Comparison of ENCODE assay signal across 33 cellular contexts in genomic region chr4:126784966-126785580, GRCh38.
DNase-seq lines count a peak whose midpoint lies in the region; FAIRE-seq and TF ChIP-seq lines count a peak whose summit lies in the region.
"Had no signal": no experiment of that assay in that cellular context is flagged by ENCODE, and none has a peak within 500 bp of the region (broad histone marks: within the 10 kb centered on the region; RNA-seq: fewer than 3 reads in every experiment).

No MANE protein-coding gene starts in this region.

- intact Hi-C loops in CD4-positive, alpha-beta memory T cell (cut with micrococcal nuclease) = no loop called here

- H3K27me3 Mint-ChIP-seq in HFFc6 (ENCODE audit: insufficient read depth) = no peaks in the 10 kb centered on the region
- no peaks in the 10 kb centered on the region for H3K27me3 Mint-ChIP-seq in astrocyte (ENCODE audit: low read depth, unreplicated experiment)
- H3K27me3 Mint-ChIP-seq in immature natural killer cell (ENCODE audit: low read depth in 3 of 3) = no peaks in the 10 kb centered on the region
- H3K27me3 Mint-ChIP-seq in CD4-positive, alpha-beta memory T cell = no peaks in the 10 kb centered on the region
- H3K27me3 Mint-ChIP-seq: activated naive CD4-positive, alpha-beta T cell treated with anti-CD3 and anti-CD28 coated beads, Interleukin-2, amount 10 ng/mL, durations not matched to agents 7 days and 5 days; naive thymus-derived CD8-positive, alpha-beta T cell; stimulated activated naive CD8-positive, alpha-beta T cell treated with anti-CD3 and anti-CD28 coated beads, Interleukin-15, amount 100 ng/mL, for 72 hours had no signal

- no peaks in the 10 kb centered on the region for H3K9me1 ChIP-seq in keratinocyte (ENCODE audit: control insufficient read depth, extremely low read depth, insufficient read depth, low read length)

- H3K4me3 ChIP-seq in ACC112 (ENCODE audit: low read depth, low read length) (no peak overlapping the region), astrocyte (ENCODE audit: insufficient read depth, low read depth, low read length) (no peak overlapping the region), keratinocyte (ENCODE audit: control insufficient read depth in 2 of 3, extremely low read depth in 1 of 3, insufficient read depth in 2 of 3, low read depth in 1 of 3, low read length in 3 of 3) (no peak overlapping the region)
- H3K4me3 ChIP-seq in CD4-positive, alpha-beta memory T cell (ENCODE audit: low read length in 2 of 2) = no peak overlapping the region
- H3K4me3 ChIP-seq: hepatocyte, ovary, PC-9, smooth muscle cell, vagina had no signal

- no peaks in the 10 kb centered on the region for H3K4me1 ChIP-seq in ACC112 (ENCODE audit: control insufficient read depth, insufficient read depth, low read length, unreplicated experiment)
- no peaks in the 10 kb centered on the region for H3K4me1 ChIP-seq in astrocyte (ENCODE audit: insufficient read depth, low read length)
- H3K4me1 ChIP-seq in keratinocyte (ENCODE audit: control insufficient read depth, extremely low read depth, insufficient read depth, low read length) = peaks cover 8% of the 10 kb centered on the region
- no peaks in the 10 kb centered on the region for H3K4me1 ChIP-seq in CD4-positive, alpha-beta memory T cell (ENCODE audit: insufficient read depth, low read length)
- H3K4me1 ChIP-seq: vagina had no signal

- H3K79me2 ChIP-seq in ACC112 (ENCODE audit: control insufficient read depth, insufficient read depth, low read length, unreplicated experiment) = no peaks in the 10 kb centered on the region
- no peaks in the 10 kb centered on the region for H3K79me2 ChIP-seq in astrocyte (ENCODE audit: insufficient read depth, low read length)
- no peaks in the 10 kb centered on the region for H3K79me2 ChIP-seq in keratinocyte (ENCODE audit: control insufficient read depth, insufficient read depth, low read length)
- H3K79me2 ChIP-seq: hepatocyte had no signal

- H2AFZ ChIP-seq in ACC112 (ENCODE audit: low read length, unreplicated experiment) (peak overlapping the region; percentile 14), astrocyte (ENCODE audit: low read depth, low read length) (no peak overlapping the region), keratinocyte (ENCODE audit: control insufficient read depth, low read length) (peak overlapping the region; percentile 62)
- H2AFZ ChIP-seq: hepatocyte had no signal

- H3K9me3 Mint-ChIP-seq in HFFc6 (no peaks in the 10 kb centered on the region), astrocyte (ENCODE audit: unreplicated experiment) (no peaks in the 10 kb centered on the region), immature natural killer cell (peaks cover 3 to 17% (median 8%) of the 10 kb centered on the region in 6 donors)
- peaks cover 0 to 5% (median 3%) of the 10 kb centered on the region in 8 donors for H3K9me3 Mint-ChIP-seq in CD4-positive, alpha-beta memory T cell
- H3K9me3 Mint-ChIP-seq: stimulated activated naive CD8-positive, alpha-beta T cell treated with anti-CD3 and anti-CD28 coated beads, Interleukin-15, amount 100 ng/mL, for 72 hours had no signal

- POLR2A ChIA-PET in CD4-positive, alpha-beta memory T cell (lab: Charles Lee; ENCODE audit: partially characterized antibody) = no interaction called here

- H3K4me1 Mint-ChIP-seq in HFFc6 (ENCODE audit: low read depth) = peaks cover 9% of the 10 kb centered on the region
- peaks cover 5% of the 10 kb centered on the region for H3K4me1 Mint-ChIP-seq in astrocyte (ENCODE audit: low read depth, unreplicated experiment)
- H3K4me1 Mint-ChIP-seq in immature natural killer cell = no peaks in the 10 kb centered on the region
- H3K4me1 Mint-ChIP-seq in CD4-positive, alpha-beta memory T cell = no peaks in the 10 kb centered on the region
- H3K4me1 Mint-ChIP-seq: activated naive CD4-positive, alpha-beta T cell treated with anti-CD3 and anti-CD28 coated beads, Interleukin-2, amount 10 ng/mL, durations not matched to agents 7 days and 5 days; naive thymus-derived CD8-positive, alpha-beta T cell; stimulated activated naive CD8-positive, alpha-beta T cell treated with anti-CD3 and anti-CD28 coated beads, Interleukin-15, amount 100 ng/mL, for 72 hours had no signal

- no peaks in the 10 kb centered on the region for H3K27me3 ChIP-seq in ACC112 (ENCODE audit: insufficient read depth, low read length)
- H3K27me3 ChIP-seq in astrocyte (ENCODE audit: insufficient read depth, low read length) = no peaks in the 10 kb centered on the region
- no peaks in the 10 kb centered on the region for H3K27me3 ChIP-seq in keratinocyte (ENCODE audit: control insufficient read depth, extremely low read depth, insufficient read depth, low read length)
- no peaks in the 10 kb centered on the region for H3K27me3 ChIP-seq in CD4-positive, alpha-beta memory T cell (ENCODE audit: insufficient read depth, low read length)
- H3K27me3 ChIP-seq: brain microvascular endothelial cell, hepatocyte, ovary, vagina had no signal

- H3K9me3 ChIP-seq in astrocyte (ENCODE audit: insufficient read depth, low read depth, low read length) (no peaks in the 10 kb centered on the region), keratinocyte (ENCODE audit: control insufficient read depth, low read depth, low read length) (no peaks in the 10 kb centered on the region)
- H3K9me3 ChIP-seq in CD4-positive, alpha-beta memory T cell (ENCODE audit: control insufficient read depth in 1 of 2, low read length in 2 of 2) = no peaks in the 10 kb centered on the region
- H3K9me3 ChIP-seq: ovary, vagina had no signal

- FAIRE-seq in astrocyte (lab: Jason Lieb, UNC) (no peak), keratinocyte (lab: Jason Lieb, UNC) (peak; percentile 88)

- dilution Hi-C loops in keratinocyte (cut with MboI; ENCODE audit: extremely low pct_ligation_motif_present, low sequenced_read_pairs) = no loop called here

- no peak overlapping the region for H3K4me2 ChIP-seq in astrocyte (ENCODE audit: low read length)
- H3K4me2 ChIP-seq in keratinocyte (ENCODE audit: control insufficient read depth, extremely low read depth, insufficient read depth, low read depth, low read length) = peak overlapping the region; percentile 29
- H3K4me2 ChIP-seq: hepatocyte, PC-9, smooth muscle cell had no signal

- DNase-seq in HFFc6 (no peak), astrocyte (ENCODE audit: low read depth) (peak; percentile 26), keratinocyte (ENCODE audit: low read depth, low spot score) (no peak), immature natural killer cell (no peak), NCI-H69 (lab: John Stamatoyannopoulos, UW) (no peak)
- no peak for DNase-seq in activated CD8-positive, alpha-beta memory T cell treated with anti-CD3 and anti-CD28 coated beads, Interleukin-2, amount 50 U/mL, for 48 hours
- DNase-seq in CD4-positive, alpha-beta memory T cell = no peak
- DNase-seq: activated CD4-positive, alpha-beta T cell treated with anti-CD3 and anti-CD28 coated beads, Interleukin-2, amount 50 U/mL, for 48 hours; activated CD8-positive, alpha-beta memory T cell treated with anti-CD3 and anti-CD28 coated beads, Interleukin-2, amount 50 U/mL, for 4 hours; activated naive CD4-positive, alpha-beta T cell treated with anti-CD3 and anti-CD28 coated beads, Interleukin-2, amount 10 ng/mL, durations not matched to agents 7 days and 5 days; brain microvascular endothelial cell; CD8-positive, alpha-beta T cell; effector CD4-positive, alpha-beta T cell; erythroblast; foreskin melanocyte; Karpas-422; left ventricle myocardium superior; naive thymus-derived CD8-positive, alpha-beta T cell; NCI-H1048; NCI-H1694; NCI-H2171 treated with DMSO at 0.1 percent for 48 hours; NCI-H524; ovary; PC-9; retina; stimulated activated CD4-positive, alpha-beta T cell treated with anti-CD3 and anti-CD28 coated beads, Interleukin-1b, Interleukin-23, amount 100 ng/mL, for 48 hours; stimulated activated CD8-positive, alpha-beta memory T cell treated with anti-CD3 and anti-CD28 coated beads, Interleukin-4, amount 100 ng/mL, for 48 hours; stimulated activated naive CD8-positive, alpha-beta T cell treated with anti-CD3 and anti-CD28 coated beads, Interleukin-15, amount 100 ng/mL, for 72 hours; T-helper 1 cell had no signal

- H3K27ac Mint-ChIP-seq in HFFc6 (peak overlapping the region; percentile 61), astrocyte (ENCODE audit: unreplicated experiment) (peak overlapping the region; percentile 43), immature natural killer cell (no peak overlapping the region)
- no peak overlapping the region for H3K27ac Mint-ChIP-seq in CD4-positive, alpha-beta memory T cell
- H3K27ac Mint-ChIP-seq: activated naive CD4-positive, alpha-beta T cell treated with anti-CD3 and anti-CD28 coated beads, Interleukin-2, amount 10 ng/mL, durations not matched to agents 7 days and 5 days; CD8-positive, alpha-beta T cell; naive thymus-derived CD8-positive, alpha-beta T cell; stimulated activated naive CD8-positive, alpha-beta T cell treated with anti-CD3 and anti-CD28 coated beads, Interleukin-15, amount 100 ng/mL, for 72 hours had no signal

- H3K27ac ChIP-seq in ACC112 (ENCODE audit: low read depth, low read length) = no peak overlapping the region
- H3K27ac ChIP-seq in astrocyte (ENCODE audit: low read depth, low read length) = no peak overlapping the region
- peak overlapping the region; percentile 33 for H3K27ac ChIP-seq in keratinocyte (ENCODE audit: control insufficient read depth, insufficient read depth, low read length)
- no peak overlapping the region for H3K27ac ChIP-seq in CD4-positive, alpha-beta memory T cell (ENCODE audit: low read depth, low read length)
- H3K27ac ChIP-seq: brain microvascular endothelial cell, hepatocyte, ovary, PC-9, vagina had no signal

- H3K36me3 Mint-ChIP-seq in HFFc6 (ENCODE audit: low read depth) = no peaks in the 10 kb centered on the region
- H3K36me3 Mint-ChIP-seq in astrocyte (ENCODE audit: low read depth, unreplicated experiment) = no peaks in the 10 kb centered on the region
- no peaks in the 10 kb centered on the region for H3K36me3 Mint-ChIP-seq in immature natural killer cell
- H3K36me3 Mint-ChIP-seq in CD4-positive, alpha-beta memory T cell = no peaks in the 10 kb centered on the region
- H3K36me3 Mint-ChIP-seq: activated naive CD4-positive, alpha-beta T cell treated with anti-CD3 and anti-CD28 coated beads, Interleukin-2, amount 10 ng/mL, durations not matched to agents 7 days and 5 days; CD8-positive, alpha-beta T cell; naive thymus-derived CD8-positive, alpha-beta T cell had no signal

- H3K36me3 ChIP-seq in ACC112 (ENCODE audit: insufficient read depth, low read length) (no peaks in the 10 kb centered on the region), astrocyte (ENCODE audit: insufficient read depth, low read length) (no peaks in the 10 kb centered on the region), keratinocyte (ENCODE audit: control insufficient read depth in 2 of 2, extremely low read depth in 1 of 2, insufficient read depth in 2 of 2, low read length in 2 of 2) (no peaks in the 10 kb centered on the region)
- no peaks in the 10 kb centered on the region for H3K36me3 ChIP-seq in CD4-positive, alpha-beta memory T cell (ENCODE audit: insufficient read depth, low read length)
- H3K36me3 ChIP-seq: brain microvascular endothelial cell, ovary, vagina had no signal

- no peak overlapping the region for H3K9ac ChIP-seq in astrocyte (ENCODE audit: low read length)
- H3K9ac ChIP-seq in keratinocyte (ENCODE audit: control insufficient read depth, extremely low read depth, insufficient read depth, low read length) = no peak overlapping the region

- no peaks in the 10 kb centered on the region for H4K20me1 ChIP-seq in astrocyte (ENCODE audit: insufficient read depth, low read length)
- H4K20me1 ChIP-seq in keratinocyte (ENCODE audit: control insufficient read depth, extremely low read depth, insufficient read depth, low read length) = no peaks in the 10 kb centered on the region

- TF ChIP-seq CTCF in HFFc6 (IDR thresholded peaks at IDR 0.05) (no peak), astrocyte (IDR thresholded peaks at IDR 0.05; ENCODE audit: insufficient read depth, low read depth, low read length) (no peak), keratinocyte (optimal IDR thresholded peaks at IDR 0.05 in 1 of 3, IDR thresholded peaks at IDR 0.05 in 1 of 3, conservative IDR thresholded peaks at IDR 0.05 in 1 of 3; ENCODE audit: extremely low read depth in 1 of 3, insufficient read depth in 2 of 3, low read length in 3 of 3) (no peak)

- CTCF ChIA-PET in CD4-positive, alpha-beta memory T cell (lab: Charles Lee; ENCODE audit: partially characterized antibody) = no interaction called here

- H3K4me3 Mint-ChIP-seq in HFFc6 (no peak overlapping the region), astrocyte (ENCODE audit: unreplicated experiment) (no peak overlapping the region), immature natural killer cell (no peak overlapping the region)
- no peak overlapping the region for H3K4me3 Mint-ChIP-seq in CD4-positive, alpha-beta memory T cell
- H3K4me3 Mint-ChIP-seq: activated naive CD4-positive, alpha-beta T cell treated with anti-CD3 and anti-CD28 coated beads, Interleukin-2, amount 10 ng/mL, durations not matched to agents 7 days and 5 days; CD8-positive, alpha-beta T cell; naive thymus-derived CD8-positive, alpha-beta T cell; stimulated activated naive CD8-positive, alpha-beta T cell treated with anti-CD3 and anti-CD28 coated beads, Interleukin-15, amount 100 ng/mL, for 72 hours had no signal

Comparison
In these comparisons a context has a peak if more than half of its experiments do, and no peak if none do; other contexts are left out.
1. H3K27ac Mint-ChIP-seq: peak in HFFc6 (single experiment) and astrocyte (single experiment); none in immature natural killer cell (0 of 6) and CD4-positive, alpha-beta memory T cell (0 of 7).